Comparison of ENCODE assay signal across 19 cellular contexts in genomic region chr13:75091707-75092106, GRCh38.
"Had no signal": no experiment of that assay in that cellular context is flagged by ENCODE, and none has a peak within 500 bp of the region (broad histone marks: within the 10 kb centered on the region; RNA-seq: fewer than 3 reads in every experiment).

No MANE protein-coding gene starts in this region.

- H3K9me3 ChIP-seq: gastroesophageal sphincter, prostate gland, sigmoid colon had no signal

- H3K27ac Mint-ChIP-seq: activated CD8-positive, alpha-beta T cell treated with anti-CD3 and anti-CD28 coated beads, Interleukin-2, amount 10 ng/mL, durations not matched to agents 7 days and 5 days; dendritic cell treated with granulocyte-macrophage colony-stimulating factor and Interleukin-4, amounts not matched to agents 40 ng/mL and 50 ng/mL, for 4 days; effector memory CD8-positive, alpha-beta T cell; stimulated activated naive B cell treated with anti-CD40 and anti-IgM and Interleukin-4, amounts not matched to agents 10 μg/mL and 1 μg/mL and 100 μg/mL, for 72 hours; type B pancreatic cell had no signal

- H3K79me2 ChIP-seq: hepatocyte had no signal

- H3K27me3 Mint-ChIP-seq: brain; dendritic cell treated with granulocyte-macrophage colony-stimulating factor and Interleukin-4, amounts not matched to agents 40 ng/mL and 50 ng/mL, for 4 days; stimulated activated naive B cell treated with anti-CD40 and anti-IgM and Interleukin-4, amounts not matched to agents 10 μg/mL and 1 μg/mL and 100 μg/mL, for 72 hours; type B pancreatic cell had no signal

- H3K36me3 Mint-ChIP-seq: brain; stimulated activated naive B cell treated with anti-CD40 and anti-IgM and Interleukin-4, amounts not matched to agents 10 μg/mL and 1 μg/mL and 100 μg/mL, for 72 hours; type B pancreatic cell had no signal

- DNase-seq: activated CD4-positive, alpha-beta T cell treated with anti-CD3 and anti-CD28 coated beads for 48 hours; activated CD8-positive, alpha-beta memory T cell treated with anti-CD3 and anti-CD28 coated beads, Interleukin-2, amount 50 U/mL, for 48 hours; activated CD8-positive, alpha-beta T cell treated with anti-CD3 and anti-CD28 coated beads, Interleukin-2, amount 10 ng/mL, durations not matched to agents 7 days and 5 days; activated naive CD4-positive, alpha-beta T cell treated with Interleukin-2 at 50 U/mL for 16 hours; cerebellar nuclear complex; effector memory CD8-positive, alpha-beta T cell; midbrain; occipital lobe; sigmoid colon; stimulated activated CD4-positive, alpha-beta T cell treated with anti-CD3 and anti-CD28 coated beads, Interleukin-2, amount 100 ng/mL, for 24 hours; stimulated activated naive B cell treated with anti-CD40 and anti-IgM and Interleukin-4, amounts not matched to agents 10 μg/mL and 1 μg/mL and 100 μg/mL, for 72 hours; T1000; WERI-Rb-1 had no signal

- H3K4me1 ChIP-seq: gastroesophageal sphincter, prostate gland, sigmoid colon had no signal

- H3K4me1 Mint-ChIP-seq: stimulated activated naive B cell treated with anti-CD40 and anti-IgM and Interleukin-4, amounts not matched to agents 10 μg/mL and 1 μg/mL and 100 μg/mL, for 72 hours had no signal

- H3K27ac ChIP-seq: gastroesophageal sphincter, hepatocyte, prostate gland, sigmoid colon, WERI-Rb-1 had no signal

- ATAC-seq: activated CD8-positive, alpha-beta T cell treated with anti-CD3 and anti-CD28 coated beads, Interleukin-2, amount 10 ng/mL, durations not matched to agents 7 days and 5 days; effector memory CD8-positive, alpha-beta T cell; gastroesophageal sphincter had no signal

- H2AFZ ChIP-seq: hepatocyte had no signal

- H3K4me3 Mint-ChIP-seq: activated CD8-positive, alpha-beta T cell treated with anti-CD3 and anti-CD28 coated beads, Interleukin-2, amount 10 ng/mL, durations not matched to agents 7 days and 5 days; brain; dendritic cell treated with granulocyte-macrophage colony-stimulating factor and Interleukin-4, amounts not matched to agents 40 ng/mL and 50 ng/mL, for 4 days; effector memory CD8-positive, alpha-beta T cell; stimulated activated naive B cell treated with anti-CD40 and anti-IgM and Interleukin-4, amounts not matched to agents 10 μg/mL and 1 μg/mL and 100 μg/mL, for 72 hours; type B pancreatic cell had no signal

- H3K27me3 ChIP-seq: gastroesophageal sphincter, hepatocyte, sigmoid colon had no signal

- H3K9me3 Mint-ChIP-seq: effector memory CD8-positive, alpha-beta T cell; type B pancreatic cell had no signal

- H3K4me3 ChIP-seq: gastroesophageal sphincter, hepatocyte, prostate gland, sigmoid colon had no signal

- H3K4me2 ChIP-seq: hepatocyte had no signal

- H3K36me3 ChIP-seq: gastroesophageal sphincter, prostate gland, sigmoid colon, WERI-Rb-1 had no signal
